Comparison of ENCODE assay signal across 20 cellular contexts in genomic region chr2:99365661-99366060, GRCh38. TPM values are rescaled to one million over a fixed set of nuclear protein-coding genes. Genes with fewer than 3 reads are reported as not detected.
DNase-seq lines count a peak whose midpoint lies in the region; ATAC-seq and TF ChIP-seq lines count a peak whose summit lies in the region.
"Had no signal": no experiment of that assay in that cellular context is flagged by ENCODE, and none has a peak within 500 bp of the region (broad histone marks: within the 10 kb centered on the region; RNA-seq: fewer than 3 reads in every experiment).

No MANE protein-coding gene starts in this region.

- no peaks in the 10 kb centered on the region for H3K4me1 Mint-ChIP-seq in WTC11

- H3K36me3 ChIP-seq in PC-3 (ENCODE audit: low read depth, low read length) = peaks cover 59% of the 10 kb centered on the region

- no peak for TF ChIP-seq CTCF in PC-3 (conservative IDR thresholded peaks at IDR 0.05; ENCODE audit: low read depth, low read length)
- TF ChIP-seq CTCF in WTC11 (IDR thresholded peaks at IDR 0.05) = no peak

- BruUV-seq in PC-3 (replicated peaks; lab: Mats Ljungman, UMichigan) = no TSS peak

- no peak overlapping the region for H3K9ac ChIP-seq in PC-3 (ENCODE audit: low read length)
- H3K9ac ChIP-seq: KMS-11 had no signal

- H3K27me3 ChIP-seq in PC-3 (ENCODE audit: low read length) = no peaks in the 10 kb centered on the region

- 0 out of 2 replicates have a peak, but pooled peaks cover 9% of the 10 kb centered on the region for H4K20me1 ChIP-seq in PC-3 (ENCODE audit: low read length)

- CTCF ChIA-PET in PC-3 (lab: Charles Lee) = no interaction called here
- CTCF ChIA-PET in WTC11 (lab: Charles Lee) = interaction anchor here (1.4 kb wide), 1 partner anchor 29 kb away, joined by 4 read pairs; the partner anchor contains the start of gene EIF5B

- H3K79me2 ChIP-seq in PC-3 (ENCODE audit: low read length) = no peaks in the 10 kb centered on the region

- H2AFZ ChIP-seq in PC-3 (ENCODE audit: low read length) = no peak overlapping the region

- DNase-seq in activated T-cell treated with anti-CD3 and anti-CD28 coated beads for 4 hours (peak; percentile 7), PC-3 (no peak), putamen (ENCODE audit: low spot score) (peak; percentile 37), medulla oblongata (ENCODE audit: extremely low spot score) (no peak), WTC11 (ENCODE audit: low spot score) (no peak)
- DNase-seq in activated T-cell treated with anti-CD3 and anti-CD28 coated beads, Interleukin-2, amount 50 U/mL, for 48 hours = no peak
- DNase-seq: AML-193; CD4-positive, alpha-beta T cell; DMS153; DMS79; GOT3; H7; HFFc6 had no signal

- no peaks in the 10 kb centered on the region for H3K9me2 ChIP-seq in PC-3 (replicated peaks; ENCODE audit: low read length)

- POLR2A ChIA-PET in PC-3 (lab: Charles Lee; ENCODE audit: unreplicated experiment) (interaction anchor here (0.5 kb wide), 1 partner anchor 125 kb away, joined by 3 read pairs; no protein-coding TSS in a partner anchor), WTC11 (lab: Charles Lee) (no interaction called here)

- H3K4me2 ChIP-seq in PC-3 (ENCODE audit: low read length) = no peak overlapping the region
- H3K4me2 ChIP-seq: A549, KMS-11 had no signal

- no peaks in the 10 kb centered on the region for H3F3A ChIP-seq in PC-3 (ENCODE audit: low read length, unreplicated experiment)

- no peaks in the 10 kb centered on the region for H3K9me3 Mint-ChIP-seq in WTC11
- H3K9me3 Mint-ChIP-seq: CD4-positive, alpha-beta T cell; HFFc6 had no signal

- H3K27me3 Mint-ChIP-seq in WTC11 (ENCODE audit: low read depth) = no peaks in the 10 kb centered on the region
- H3K27me3 Mint-ChIP-seq: CD4-positive, alpha-beta T cell had no signal

- peaks cover 76% of the 10 kb centered on the region for H3K36me3 Mint-ChIP-seq in WTC11

- no peak overlapping the region for H3K27ac Mint-ChIP-seq in WTC11
- H3K27ac Mint-ChIP-seq: CD4-positive, alpha-beta T cell; HFFc6 had no signal

- H3K27ac ChIP-seq in PC-3 (ENCODE audit: low read length) = no peak overlapping the region
- H3K27ac ChIP-seq: 22Rv1, A549, C4-2B, KMS-11 had no signal

- H3K4me1 ChIP-seq in PC-3 (ENCODE audit: insufficient read depth, low read length) = no peaks in the 10 kb centered on the region
- H3K4me1 ChIP-seq: A549 had no signal

- intact Hi-C loops in PC-3 (cut with micrococcal nuclease) = no loop called here

- H3K4me3 ChIP-seq in PC-3 (ENCODE audit: low read length) = no peak overlapping the region
- H3K4me3 ChIP-seq: A549, GM12878 had no signal

- H3K4me3 Mint-ChIP-seq in WTC11 = no peak overlapping the region
- H3K4me3 Mint-ChIP-seq: CD4-positive, alpha-beta T cell; HFFc6 had no signal

- ATAC-seq in PC-3 (peak; percentile 35), WTC11 (no peak), HG02678 (IDR thresholded peaks at IDR 0.05; ENCODE audit: unreplicated experiment) (no peak)
- ATAC-seq: A549, GM12878, HCT116 had no signal

- no peaks in the 10 kb centered on the region for H3K9me3 ChIP-seq in PC-3 (ENCODE audit: low read length)
- H3K9me3 ChIP-seq: A549 had no signal

TF ChIP-seq in WTC11, 78 proteins besides CTCF, POLR2A, EP300 and RAD21:
- TF ChIP-seq NR2C2 (CRISPR knock-in tag; IDR thresholded peaks at IDR 0.05) (no peak), NFATC4 (CRISPR knock-in tag; IDR thresholded peaks at IDR 0.05) (no peak), E2F4 (CRISPR knock-in tag; IDR thresholded peaks at IDR 0.05; ENCODE audit: borderline replicate concordance, low read depth) (no peak), ZNF396 (CRISPR knock-in tag; IDR thresholded peaks at IDR 0.05; ENCODE audit: borderline replicate concordance) (no peak), IRF2 (CRISPR knock-in tag; IDR thresholded peaks at IDR 0.05; ENCODE audit: borderline replicate concordance, low read depth) (no peak), CBFB (CRISPR knock-in tag; IDR thresholded peaks at IDR 0.05; ENCODE audit: low read depth) (no peak), PRRX2 (CRISPR knock-in tag; IDR thresholded peaks at IDR 0.05) (no peak), TEAD1 (CRISPR knock-in tag; IDR thresholded peaks at IDR 0.05) (no peak)

RNA-seq across cellular contexts. Expression of gene EIF5B, which starts 28.5 kb away (rescaled TPM):
- total RNA-seq in PC-3 (2014; rRNA removed) = 35.7 and 35.9 TPM in 2 replicates
- 52.1 to 68.8 TPM (median 52.5 TPM) in 3 replicates for total RNA-seq in WTC11 (2021)

RNA-seq across cellular contexts. Expression of gene TXNDC9, which starts 29.5 kb away (rescaled TPM):
- total RNA-seq in PC-3 (2014; rRNA removed) (40.7 and 51.5 TPM in 2 replicates), WTC11 (2021) (24.1 to 31.0 TPM (median 24.6 TPM) in 3 replicates)

Comparison
In these comparisons a context has a peak if more than half of its experiments do, and no peak if none do; other contexts are left out.
1. DNase-seq: peak in activated T-cell treated with anti-CD3 and anti-CD28 coated beads for 4 hours (single experiment) and putamen (single experiment); none in activated T-cell treated with anti-CD3 and anti-CD28 coated beads, Interleukin-2, amount 50 U/mL, for 48 hours (0 of 2), PC-3 (single experiment), medulla oblongata (single experiment) and WTC11 (single experiment).